In the genomic region with DNA sequence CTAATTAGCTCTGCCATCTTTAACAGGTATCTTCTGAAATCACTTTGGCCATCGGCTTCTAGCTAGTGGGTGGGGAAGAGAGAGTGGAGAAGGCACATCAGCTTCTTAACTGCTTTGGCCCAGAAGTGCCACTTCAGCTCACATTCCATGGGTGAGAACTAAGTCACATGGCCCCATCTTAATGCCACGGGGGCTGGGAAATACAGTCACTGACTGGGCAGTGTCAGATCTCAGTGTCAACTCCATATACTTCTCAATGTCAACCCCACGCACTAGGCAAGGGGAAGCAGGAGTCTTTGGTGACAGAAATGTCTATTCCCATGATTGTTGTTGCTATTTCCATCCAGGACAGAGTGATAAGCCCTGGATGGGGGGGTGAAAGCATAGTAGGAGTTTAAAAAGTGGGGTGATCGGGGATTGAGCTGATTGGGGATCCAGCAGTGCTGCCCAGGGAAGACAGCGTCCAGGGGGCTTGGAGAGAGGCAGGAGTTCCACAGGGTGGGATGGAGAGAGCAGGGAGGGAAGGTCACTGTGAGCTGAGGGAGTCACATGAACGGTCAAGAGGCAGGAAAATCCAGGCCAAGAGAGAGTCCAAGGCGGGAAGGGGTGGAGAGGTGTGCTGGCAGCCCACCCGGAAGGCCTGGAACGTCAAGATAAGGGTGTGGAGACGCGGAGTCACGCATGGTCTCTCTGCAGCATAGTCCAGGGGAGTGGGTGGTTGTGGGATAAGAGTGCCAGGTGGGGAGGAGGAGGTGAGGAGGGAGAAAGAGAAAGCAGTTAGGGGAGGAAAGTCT, we compare ENCODE assay signal across 9 cellular contexts. TPM values are rescaled to one million over a fixed set of nuclear protein-coding genes. Genes with fewer than 3 reads are reported as not detected.
DNase-seq lines count a peak whose midpoint lies in the region; ATAC-seq and TF ChIP-seq lines count a peak whose summit lies in the region.
"Had no signal": no experiment of that assay in that cellular context is flagged by ENCODE, and none has a peak within 500 bp of the region (broad histone marks: within the 10 kb centered on the region; RNA-seq: fewer than 3 reads in every experiment).

No MANE protein-coding gene starts in this region.

- POLR2A ChIA-PET in activated CD8-positive, alpha-beta T cell treated with anti-CD3 and anti-CD28 coated beads for 36 hours (lab: Charles Lee), result interaction anchor here (0.8 to 19.7 kb wide), 4 partner anchors 20 to 118 kb away, joined by 3 to 548 read pairs (median 4); partner anchors contain the start of genes CCR7, TNS4 and TOP2A

- H3K27ac Mint-ChIP-seq in CD4-positive, CD25-positive, alpha-beta regulatory T cell, result peak overlapping the region; percentile 52 to 85 (median 58)
- H3K27ac Mint-ChIP-seq in activated CD8-positive, alpha-beta T cell treated with anti-CD3 and anti-CD28 coated beads for 36 hours, result peak overlapping the region; percentile 50

- no peak for ATAC-seq in CD4-positive, CD25-positive, alpha-beta regulatory T cell (ENCODE audit: low read depth in 2 of 2)
- ATAC-seq in activated CD8-positive, alpha-beta T cell treated with anti-CD3 and anti-CD28 coated beads for 36 hours, result no peak
- ATAC-seq in gastroesophageal sphincter, result peak; percentile 58

- H3K27me3 ChIP-seq in CD4-positive, CD25-positive, alpha-beta regulatory T cell (ENCODE audit: control insufficient read depth, insufficient read depth, low read length), result no peaks in the 10 kb centered on the region
- no peaks in the 10 kb centered on the region for H3K27me3 ChIP-seq in gastroesophageal sphincter

- CTCF ChIA-PET in activated CD8-positive, alpha-beta T cell treated with anti-CD3 and anti-CD28 coated beads for 36 hours (lab: Charles Lee), result interaction anchor here (1.0 to 15.3 kb wide), 9 partner anchors 12 to 1127 kb away, joined by 3 to 234 read pairs (median 97); partner anchors contain the start of genes GJD3, IGFBP4 and TOP2A

- WGBS in gastroesophageal sphincter (ENCODE audit: low coverage in 1 of 2), 2 donors, result 49 to 82% methylated on average over 5 to 9 of the region's 12 CpGs

- TF ChIP-seq POLR2A in gastroesophageal sphincter (IDR thresholded peaks at IDR 0.05), result no peak

- no peak for DNase-seq in CD4-positive, CD25-positive, alpha-beta regulatory T cell
- DNase-seq in activated CD8-positive, alpha-beta T cell treated with anti-CD3 and anti-CD28 coated beads for 36 hours, result no peak
- DNase-seq in posterior vena cava (ENCODE audit: low spot score) (peak; percentile 88), COLO668 (lab: John Stamatoyannopoulos, UW; ENCODE audit: unreplicated experiment) (no peak), hepatic stellate cell (ENCODE audit: low spot score) (no peak), SIG-M5 treated with dmso at 0.1 percent for 504 hours (lab: John Stamatoyannopoulos, UW; ENCODE audit: unreplicated experiment) (no peak)
- DNase-seq in stimulated activated CD4-positive, alpha-beta T cell treated with anti-CD3 and anti-CD28 coated beads, Interleukin-2, amount 100 ng/mL, for 48 hours, result no peak
- DNase-seq: central memory CD4-positive, alpha-beta T cell had no signal

- intact Hi-C loops in activated CD8-positive, alpha-beta T cell treated with anti-CD3 and anti-CD28 coated beads for 36 hours (cut with micrococcal nuclease), result no loop called here
- intact Hi-C loops in posterior vena cava (cut with DNase I), result loop anchor here in 1 of 2 donors (10.0 kb wide), 2 partner anchors 141 to 171 kb away; partner anchors contain the start of gene GJD3

- no peak for TF ChIP-seq CTCF in activated CD8-positive, alpha-beta T cell treated with anti-CD3 and anti-CD28 coated beads for 36 hours (IDR thresholded peaks at IDR 0.05)
- TF ChIP-seq CTCF in gastroesophageal sphincter (IDR thresholded peaks at IDR 0.05), result no peak

- H3K27me3 Mint-ChIP-seq in CD4-positive, CD25-positive, alpha-beta regulatory T cell, result peaks cover 23% of the 10 kb centered on the region
- no peaks in the 10 kb centered on the region for H3K27me3 Mint-ChIP-seq in activated CD8-positive, alpha-beta T cell treated with anti-CD3 and anti-CD28 coated beads for 36 hours

- H3K9me3 Mint-ChIP-seq in CD4-positive, CD25-positive, alpha-beta regulatory T cell, result peaks cover 0 to 3% (median 0%) of the 10 kb centered on the region in 7 donors
- H3K9me3 Mint-ChIP-seq in activated CD8-positive, alpha-beta T cell treated with anti-CD3 and anti-CD28 coated beads for 36 hours, result no peaks in the 10 kb centered on the region

- peaks cover 29 to 79% (median 49%) of the 10 kb centered on the region in 4 donors for H3K4me1 Mint-ChIP-seq in CD4-positive, CD25-positive, alpha-beta regulatory T cell
- peaks cover 93% of the 10 kb centered on the region for H3K4me1 Mint-ChIP-seq in activated CD8-positive, alpha-beta T cell treated with anti-CD3 and anti-CD28 coated beads for 36 hours (ENCODE audit: low read depth)

- peaks cover 52% of the 10 kb centered on the region for H3K4me1 ChIP-seq in CD4-positive, CD25-positive, alpha-beta regulatory T cell (ENCODE audit: control insufficient read depth, insufficient read depth, low read length, poor library complexity, severe bottlenecking)
- peaks cover 0 to 84% (median 41%) of the 10 kb centered on the region in 3 donors for H3K4me1 ChIP-seq in gastroesophageal sphincter

- no peaks in the 10 kb centered on the region for H3K9me3 ChIP-seq in CD4-positive, CD25-positive, alpha-beta regulatory T cell (ENCODE audit: control insufficient read depth in 2 of 2, low read length in 2 of 2)
- H3K9me3 ChIP-seq in gastroesophageal sphincter, result no peaks in the 10 kb centered on the region

- no peaks in the 10 kb centered on the region for H3K36me3 ChIP-seq in CD4-positive, CD25-positive, alpha-beta regulatory T cell (ENCODE audit: control insufficient read depth, insufficient read depth, low read length)
- no peaks in the 10 kb centered on the region for H3K36me3 ChIP-seq in gastroesophageal sphincter

- no peak overlapping the region for H3K27ac ChIP-seq in CD4-positive, CD25-positive, alpha-beta regulatory T cell (ENCODE audit: insufficient read depth, low read length, poor library complexity, severe bottlenecking)
- peak overlapping the region in 3 of 4 donors; percentile 58 to 88 (median 87) for H3K27ac ChIP-seq in gastroesophageal sphincter

- H3K36me3 Mint-ChIP-seq in CD4-positive, CD25-positive, alpha-beta regulatory T cell, result no peaks in the 10 kb centered on the region
- H3K36me3 Mint-ChIP-seq in activated CD8-positive, alpha-beta T cell treated with anti-CD3 and anti-CD28 coated beads for 36 hours (ENCODE audit: low read depth), result peaks cover 3% of the 10 kb centered on the region

- no peak for TF ChIP-seq EP300 in gastroesophageal sphincter (IDR thresholded peaks at IDR 0.05)

- no peak overlapping the region for H3K4me3 ChIP-seq in CD4-positive, CD25-positive, alpha-beta regulatory T cell (ENCODE audit: low read depth, low read length)
- no peak overlapping the region for H3K4me3 ChIP-seq in gastroesophageal sphincter

- H3K4me3 Mint-ChIP-seq in CD4-positive, CD25-positive, alpha-beta regulatory T cell, result no peak overlapping the region
- no peak overlapping the region for H3K4me3 Mint-ChIP-seq in activated CD8-positive, alpha-beta T cell treated with anti-CD3 and anti-CD28 coated beads for 36 hours

RNA-seq across cellular contexts. Expression of gene CCR7, which starts 29.2 kb away (rescaled TPM):
- total RNA-seq in CD4-positive, CD25-positive, alpha-beta regulatory T cell, result 192 TPM
- 100 to 1,000 TPM; 351 to 828 (median 609) TPM for polyA plus RNA-seq in CD4-positive, CD25-positive, alpha-beta regulatory T cell
- total RNA-seq in activated CD8-positive, alpha-beta T cell treated with anti-CD3 and anti-CD28 coated beads for 36 hours, result 100 to 1,000 TPM; 297 to 302 TPM
- total RNA-seq in gastroesophageal sphincter (1 to 10 TPM in 1 of 4 donors, under 1 TPM in 2, not detected in 1; 0.15 to 2.2 (median 0.35) TPM), posterior vena cava (under 1 TPM; 0.46 to 0.62 TPM)

RNA-seq across cellular contexts. Expression of gene TNS4, which starts 34.7 kb away (rescaled TPM):
- 1.1 TPM for total RNA-seq in CD4-positive, CD25-positive, alpha-beta regulatory T cell
- under 1 TPM in 1 of 4 donors, not detected in 3; 0.16 TPM for polyA plus RNA-seq in CD4-positive, CD25-positive, alpha-beta regulatory T cell
- total RNA-seq in activated CD8-positive, alpha-beta T cell treated with anti-CD3 and anti-CD28 coated beads for 36 hours, result 1 to 10 TPM; 5.8 to 6.3 TPM
- total RNA-seq in gastroesophageal sphincter, result 1 to 10 TPM in 1 of 4 donors, not detected in 3; 2.2 TPM
- total RNA-seq in posterior vena cava, result under 1 TPM; 0.14 to 0.38 TPM

Comparison
In these comparisons a context has a peak if more than half of its experiments do, and no peak if none do; other contexts are left out.
1. RNA of gene CCR7, which starts 29.2 kb away (total RNA-seq): 297 to 302 TPM in activated CD8-positive, alpha-beta T cell treated with anti-CD3 and anti-CD28 coated beads for 36 hours and 192 TPM in CD4-positive, CD25-positive, alpha-beta regulatory T cell (single experiment); 0.46 to 0.62 TPM in posterior vena cava and 0.15 to 2.2 TPM in gastroesophageal sphincter; every median in the first group is over 10 times any median in the second.